ENCODE assay signal across 1 cellular context in genomic region chr1:205121660-205122488, GRCh38.
A peak's percentile ranks its signal among the peaks of the same experiment; 100 is the strongest.
TF ChIP-seq lines count a peak whose summit lies in the region.

RBBP5 (minus strand) TSS chr1:205121978; CDS start chr1:205121873, 105 bp downstream.

TF ChIP-seq in HepG2, 621 proteins besides CTCF, POLR2A, EP300 and RAD21 (continued from another document and continues in another):
- TF ChIP-seq, protein P1, sequence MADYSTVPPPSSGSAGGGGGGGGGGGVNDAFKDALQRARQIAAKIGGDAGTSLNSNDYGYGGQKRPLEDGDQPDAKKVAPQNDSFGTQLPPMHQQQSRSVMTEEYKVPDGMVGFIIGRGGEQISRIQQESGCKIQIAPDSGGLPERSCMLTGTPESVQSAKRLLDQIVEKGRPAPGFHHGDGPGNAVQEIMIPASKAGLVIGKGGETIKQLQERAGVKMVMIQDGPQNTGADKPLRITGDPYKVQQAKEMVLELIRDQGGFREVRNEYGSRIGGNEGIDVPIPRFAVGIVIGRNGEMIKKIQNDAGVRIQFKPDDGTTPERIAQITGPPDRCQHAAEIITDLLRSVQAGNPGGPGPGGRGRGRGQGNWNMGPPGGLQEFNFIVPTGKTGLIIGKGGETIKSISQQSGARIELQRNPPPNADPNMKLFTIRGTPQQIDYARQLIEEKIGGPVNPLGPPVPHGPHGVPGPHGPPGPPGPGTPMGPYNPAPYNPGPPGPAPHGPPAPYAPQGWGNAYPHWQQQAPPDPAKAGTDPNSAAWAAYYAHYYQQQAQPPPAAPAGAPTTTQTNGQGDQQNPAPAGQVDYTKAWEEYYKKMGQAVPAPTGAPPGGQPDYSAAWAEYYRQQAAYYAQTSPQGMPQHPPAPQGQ (CRISPR knock-in tag; IDR thresholded peaks at IDR 0.05; ENCODE audit: borderline replicate concordance) = no peak
- peak; percentile 59; the same call in 1 of the 2 replicates for TF ChIP-seq NCOA2 (CRISPR knock-in tag; IDR thresholded peaks at IDR 0.05)
- TF ChIP-seq TARDBP (CRISPR knock-in tag; IDR thresholded peaks at IDR 0.05) = peak; percentile 88
- TF ChIP-seq MXI1 (IDR thresholded peaks at IDR 0.05; ENCODE audit: borderline replicate concordance, low read depth, low read length) = peak; percentile 73; the same call in 2 of the 3 replicates
- 0 out of 2 replicates have a peak, but pooled peaks have one; percentile 46 for TF ChIP-seq ZNF747 (CRISPR knock-in tag; IDR thresholded peaks at IDR 0.05; ENCODE audit: borderline replicate concordance)
- TF ChIP-seq, protein P2, sequence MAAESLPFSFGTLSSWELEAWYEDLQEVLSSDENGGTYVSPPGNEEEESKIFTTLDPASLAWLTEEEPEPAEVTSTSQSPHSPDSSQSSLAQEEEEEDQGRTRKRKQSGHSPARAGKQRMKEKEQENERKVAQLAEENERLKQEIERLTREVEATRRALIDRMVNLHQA (CRISPR knock-in tag; IDR thresholded peaks at IDR 0.05) = no peak; the same call in 1 of the 2 replicates
- TF ChIP-seq, protein P3, sequence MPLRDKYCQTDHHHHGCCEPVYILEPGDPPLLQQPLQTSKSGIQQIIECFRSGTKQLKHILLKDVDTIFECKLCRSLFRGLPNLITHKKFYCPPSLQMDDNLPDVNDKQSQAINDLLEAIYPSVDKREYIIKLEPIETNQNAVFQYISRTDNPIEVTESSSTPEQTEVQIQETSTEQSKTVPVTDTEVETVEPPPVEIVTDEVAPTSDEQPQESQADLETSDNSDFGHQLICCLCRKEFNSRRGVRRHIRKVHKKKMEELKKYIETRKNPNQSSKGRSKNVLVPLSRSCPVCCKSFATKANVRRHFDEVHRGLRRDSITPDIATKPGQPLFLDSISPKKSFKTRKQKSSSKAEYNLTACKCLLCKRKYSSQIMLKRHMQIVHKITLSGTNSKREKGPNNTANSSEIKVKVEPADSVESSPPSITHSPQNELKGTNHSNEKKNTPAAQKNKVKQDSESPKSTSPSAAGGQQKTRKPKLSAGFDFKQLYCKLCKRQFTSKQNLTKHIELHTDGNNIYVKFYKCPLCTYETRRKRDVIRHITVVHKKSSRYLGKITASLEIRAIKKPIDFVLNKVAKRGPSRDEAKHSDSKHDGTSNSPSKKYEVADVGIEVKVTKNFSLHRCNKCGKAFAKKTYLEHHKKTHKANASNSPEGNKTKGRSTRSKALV (CRISPR knock-in tag; IDR thresholded peaks at IDR 0.05) = no peak
- TF ChIP-seq ZBTB20 (CRISPR knock-in tag; IDR thresholded peaks at IDR 0.05; ENCODE audit: borderline replicate concordance, low read depth) = peak; percentile 86; the same call in 1 of the 2 replicates
- TF ChIP-seq, protein P4, sequence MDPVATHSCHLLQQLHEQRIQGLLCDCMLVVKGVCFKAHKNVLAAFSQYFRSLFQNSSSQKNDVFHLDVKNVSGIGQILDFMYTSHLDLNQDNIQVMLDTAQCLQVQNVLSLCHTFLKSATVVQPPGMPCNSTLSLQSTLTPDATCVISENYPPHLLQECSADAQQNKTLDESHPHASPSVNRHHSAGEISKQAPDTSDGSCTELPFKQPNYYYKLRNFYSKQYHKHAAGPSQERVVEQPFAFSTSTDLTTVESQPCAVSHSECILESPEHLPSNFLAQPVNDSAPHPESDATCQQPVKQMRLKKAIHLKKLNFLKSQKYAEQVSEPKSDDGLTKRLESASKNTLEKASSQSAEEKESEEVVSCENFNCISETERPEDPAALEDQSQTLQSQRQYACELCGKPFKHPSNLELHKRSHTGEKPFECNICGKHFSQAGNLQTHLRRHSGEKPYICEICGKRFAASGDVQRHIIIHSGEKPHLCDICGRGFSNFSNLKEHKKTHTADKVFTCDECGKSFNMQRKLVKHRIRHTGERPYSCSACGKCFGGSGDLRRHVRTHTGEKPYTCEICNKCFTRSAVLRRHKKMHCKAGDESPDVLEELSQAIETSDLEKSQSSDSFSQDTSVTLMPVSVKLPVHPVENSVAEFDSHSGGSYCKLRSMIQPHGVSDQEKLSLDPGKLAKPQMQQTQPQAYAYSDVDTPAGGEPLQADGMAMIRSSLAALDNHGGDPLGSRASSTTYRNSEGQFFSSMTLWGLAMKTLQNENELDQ (CRISPR knock-in tag; IDR thresholded peaks at IDR 0.05; ENCODE audit: borderline replicate concordance) = 0 out of 2 replicates have a peak, but pooled peaks have one; percentile 72
- peak; percentile 93 for TF ChIP-seq GZF1 (CRISPR knock-in tag; IDR thresholded peaks at IDR 0.05)
- TF ChIP-seq, protein P5, sequence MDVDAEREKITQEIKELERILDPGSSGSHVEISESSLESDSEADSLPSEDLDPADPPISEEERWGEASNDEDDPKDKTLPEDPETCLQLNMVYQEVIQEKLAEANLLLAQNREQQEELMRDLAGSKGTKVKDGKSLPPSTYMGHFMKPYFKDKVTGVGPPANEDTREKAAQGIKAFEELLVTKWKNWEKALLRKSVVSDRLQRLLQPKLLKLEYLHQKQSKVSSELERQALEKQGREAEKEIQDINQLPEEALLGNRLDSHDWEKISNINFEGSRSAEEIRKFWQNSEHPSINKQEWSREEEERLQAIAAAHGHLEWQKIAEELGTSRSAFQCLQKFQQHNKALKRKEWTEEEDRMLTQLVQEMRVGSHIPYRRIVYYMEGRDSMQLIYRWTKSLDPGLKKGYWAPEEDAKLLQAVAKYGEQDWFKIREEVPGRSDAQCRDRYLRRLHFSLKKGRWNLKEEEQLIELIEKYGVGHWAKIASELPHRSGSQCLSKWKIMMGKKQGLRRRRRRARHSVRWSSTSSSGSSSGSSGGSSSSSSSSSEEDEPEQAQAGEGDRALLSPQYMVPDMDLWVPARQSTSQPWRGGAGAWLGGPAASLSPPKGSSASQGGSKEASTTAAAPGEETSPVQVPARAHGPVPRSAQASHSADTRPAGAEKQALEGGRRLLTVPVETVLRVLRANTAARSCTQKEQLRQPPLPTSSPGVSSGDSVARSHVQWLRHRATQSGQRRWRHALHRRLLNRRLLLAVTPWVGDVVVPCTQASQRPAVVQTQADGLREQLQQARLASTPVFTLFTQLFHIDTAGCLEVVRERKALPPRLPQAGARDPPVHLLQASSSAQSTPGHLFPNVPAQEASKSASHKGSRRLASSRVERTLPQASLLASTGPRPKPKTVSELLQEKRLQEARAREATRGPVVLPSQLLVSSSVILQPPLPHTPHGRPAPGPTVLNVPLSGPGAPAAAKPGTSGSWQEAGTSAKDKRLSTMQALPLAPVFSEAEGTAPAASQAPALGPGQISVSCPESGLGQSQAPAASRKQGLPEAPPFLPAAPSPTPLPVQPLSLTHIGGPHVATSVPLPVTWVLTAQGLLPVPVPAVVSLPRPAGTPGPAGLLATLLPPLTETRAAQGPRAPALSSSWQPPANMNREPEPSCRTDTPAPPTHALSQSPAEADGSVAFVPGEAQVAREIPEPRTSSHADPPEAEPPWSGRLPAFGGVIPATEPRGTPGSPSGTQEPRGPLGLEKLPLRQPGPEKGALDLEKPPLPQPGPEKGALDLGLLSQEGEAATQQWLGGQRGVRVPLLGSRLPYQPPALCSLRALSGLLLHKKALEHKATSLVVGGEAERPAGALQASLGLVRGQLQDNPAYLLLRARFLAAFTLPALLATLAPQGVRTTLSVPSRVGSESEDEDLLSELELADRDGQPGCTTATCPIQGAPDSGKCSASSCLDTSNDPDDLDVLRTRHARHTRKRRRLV (CRISPR knock-in tag; IDR thresholded peaks at IDR 0.05) = 0 out of 2 replicates have a peak, but pooled peaks have one; percentile 27
- TF ChIP-seq HIVEP1 (CRISPR knock-in tag; IDR thresholded peaks at IDR 0.05) = peak; percentile 17; the same call in 1 of the 2 replicates
- peak; percentile 73; the same call in 1 of the 2 replicates for TF ChIP-seq ZNF772 (CRISPR knock-in tag; IDR thresholded peaks at IDR 0.05)
- TF ChIP-seq EZH2 (conservative IDR thresholded peaks at IDR 0.05; ENCODE audit: low read depth, low read length) = no peak
- TF ChIP-seq, protein P6, sequence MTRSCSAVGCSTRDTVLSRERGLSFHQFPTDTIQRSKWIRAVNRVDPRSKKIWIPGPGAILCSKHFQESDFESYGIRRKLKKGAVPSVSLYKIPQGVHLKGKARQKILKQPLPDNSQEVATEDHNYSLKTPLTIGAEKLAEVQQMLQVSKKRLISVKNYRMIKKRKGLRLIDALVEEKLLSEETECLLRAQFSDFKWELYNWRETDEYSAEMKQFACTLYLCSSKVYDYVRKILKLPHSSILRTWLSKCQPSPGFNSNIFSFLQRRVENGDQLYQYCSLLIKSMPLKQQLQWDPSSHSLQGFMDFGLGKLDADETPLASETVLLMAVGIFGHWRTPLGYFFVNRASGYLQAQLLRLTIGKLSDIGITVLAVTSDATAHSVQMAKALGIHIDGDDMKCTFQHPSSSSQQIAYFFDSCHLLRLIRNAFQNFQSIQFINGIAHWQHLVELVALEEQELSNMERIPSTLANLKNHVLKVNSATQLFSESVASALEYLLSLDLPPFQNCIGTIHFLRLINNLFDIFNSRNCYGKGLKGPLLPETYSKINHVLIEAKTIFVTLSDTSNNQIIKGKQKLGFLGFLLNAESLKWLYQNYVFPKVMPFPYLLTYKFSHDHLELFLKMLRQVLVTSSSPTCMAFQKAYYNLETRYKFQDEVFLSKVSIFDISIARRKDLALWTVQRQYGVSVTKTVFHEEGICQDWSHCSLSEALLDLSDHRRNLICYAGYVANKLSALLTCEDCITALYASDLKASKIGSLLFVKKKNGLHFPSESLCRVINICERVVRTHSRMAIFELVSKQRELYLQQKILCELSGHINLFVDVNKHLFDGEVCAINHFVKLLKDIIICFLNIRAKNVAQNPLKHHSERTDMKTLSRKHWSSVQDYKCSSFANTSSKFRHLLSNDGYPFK (CRISPR knock-in tag; IDR thresholded peaks at IDR 0.05; ENCODE audit: borderline replicate concordance) = peak; percentile 80; the same call in 1 of the 2 replicates
- TF ChIP-seq E2F2 (CRISPR knock-in tag; IDR thresholded peaks at IDR 0.05; ENCODE audit: borderline replicate concordance) = no peak
- TF ChIP-seq SRF (IDR thresholded peaks at IDR 0.05; ENCODE audit: low read depth, low read length) = peak; percentile 78; the same call in 1 of the 2 replicates
- peak; percentile 91 for TF ChIP-seq ATF2 (CRISPR knock-in tag; IDR thresholded peaks at IDR 0.05)
- TF ChIP-seq PHF5A (CRISPR knock-in tag; IDR thresholded peaks at IDR 0.05; ENCODE audit: low read depth, unreplicated experiment) = peak; percentile 92
- TF ChIP-seq, protein P7, sequence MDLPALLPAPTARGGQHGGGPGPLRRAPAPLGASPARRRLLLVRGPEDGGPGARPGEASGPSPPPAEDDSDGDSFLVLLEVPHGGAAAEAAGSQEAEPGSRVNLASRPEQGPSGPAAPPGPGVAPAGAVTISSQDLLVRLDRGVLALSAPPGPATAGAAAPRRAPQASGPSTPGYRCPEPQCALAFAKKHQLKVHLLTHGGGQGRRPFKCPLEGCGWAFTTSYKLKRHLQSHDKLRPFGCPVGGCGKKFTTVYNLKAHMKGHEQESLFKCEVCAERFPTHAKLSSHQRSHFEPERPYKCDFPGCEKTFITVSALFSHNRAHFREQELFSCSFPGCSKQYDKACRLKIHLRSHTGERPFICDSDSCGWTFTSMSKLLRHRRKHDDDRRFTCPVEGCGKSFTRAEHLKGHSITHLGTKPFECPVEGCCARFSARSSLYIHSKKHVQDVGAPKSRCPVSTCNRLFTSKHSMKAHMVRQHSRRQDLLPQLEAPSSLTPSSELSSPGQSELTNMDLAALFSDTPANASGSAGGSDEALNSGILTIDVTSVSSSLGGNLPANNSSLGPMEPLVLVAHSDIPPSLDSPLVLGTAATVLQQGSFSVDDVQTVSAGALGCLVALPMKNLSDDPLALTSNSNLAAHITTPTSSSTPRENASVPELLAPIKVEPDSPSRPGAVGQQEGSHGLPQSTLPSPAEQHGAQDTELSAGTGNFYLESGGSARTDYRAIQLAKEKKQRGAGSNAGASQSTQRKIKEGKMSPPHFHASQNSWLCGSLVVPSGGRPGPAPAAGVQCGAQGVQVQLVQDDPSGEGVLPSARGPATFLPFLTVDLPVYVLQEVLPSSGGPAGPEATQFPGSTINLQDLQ (CRISPR knock-in tag; IDR thresholded peaks at IDR 0.05) = no peak
- no peak for TF ChIP-seq RFX1 (IDR thresholded peaks at IDR 0.05)
- peak; percentile 84 for TF ChIP-seq JUN (CRISPR knock-in tag; IDR thresholded peaks at IDR 0.05)
- no peak for TF ChIP-seq ZNF253 (CRISPR knock-in tag; IDR thresholded peaks at IDR 0.05; ENCODE audit: borderline replicate concordance)
- no peak for TF ChIP-seq ZBTB4 (CRISPR knock-in tag; IDR thresholded peaks at IDR 0.05; ENCODE audit: borderline replicate concordance)
